ENCODE assay signal across 12 cellular contexts in genomic region chr9:126638571-126639132, GRCh38. TPM values are rescaled to one million over a fixed set of nuclear protein-coding genes. Genes with fewer than 3 reads are reported as not detected.
DNase-seq lines count a peak whose midpoint lies in the region; ATAC-seq, FAIRE-seq and TF ChIP-seq lines count a peak whose summit lies in the region.
"Had no signal": no experiment of that assay in that cellular context is flagged by ENCODE, and none has a peak within 500 bp of the region (broad histone marks: within the 10 kb centered on the region; RNA-seq: fewer than 3 reads in every experiment).

No MANE protein-coding gene starts in this region.

- H3K9me3 Mint-ChIP-seq in H9 (no peaks in the 10 kb centered on the region), Calu3 (ENCODE audit: low read depth, unreplicated experiment) (no peaks in the 10 kb centered on the region)
- H3K9me3 Mint-ChIP-seq in stimulated activated effector memory CD8-positive, alpha-beta T cell treated with anti-CD3 and anti-CD28 coated beads, Interleukin-12 subunit alpha, Interleukin-12 subunit beta, amount 100 ng/mL, for 72 hours, result no peaks in the 10 kb centered on the region

- H3K14ac ChIP-seq in H9 (ENCODE audit: insufficient read depth, low read length), result no peak overlapping the region

- H3K36me3 ChIP-seq in A673 (ENCODE audit: insufficient read depth, low read length, poor library complexity, severe bottlenecking) (no peaks in the 10 kb centered on the region), RWPE2 (ENCODE audit: low read depth) (no peaks in the 10 kb centered on the region), MG63 (no peaks in the 10 kb centered on the region)
- H3K36me3 ChIP-seq: neutrophil had no signal

- H3K4me1 Mint-ChIP-seq in H9 (peaks cover 16 to 49% of the 10 kb centered on the region in 2 experiments), Calu3 (ENCODE audit: low read depth, unreplicated experiment) (no peaks in the 10 kb centered on the region)
- H3K4me1 Mint-ChIP-seq in stimulated activated effector memory CD8-positive, alpha-beta T cell treated with anti-CD3 and anti-CD28 coated beads, Interleukin-12 subunit alpha, Interleukin-12 subunit beta, amount 100 ng/mL, for 72 hours, result peaks cover 36% of the 10 kb centered on the region

- no peak overlapping the region for H4K91ac ChIP-seq in H9 (ENCODE audit: insufficient read length, low read depth, low read length)

- no peak overlapping the region for H3T11ph ChIP-seq in H9 (ENCODE audit: low read length)

- no peaks in the 10 kb centered on the region for H3K79me1 ChIP-seq in H9 (ENCODE audit: insufficient read depth, low read depth, low read length, poor library complexity, severe bottlenecking)

- POLR2A ChIA-PET in A673 (lab: Charles Lee; ENCODE audit: low non-redundant PET), result no interaction called here

- no peaks in the 10 kb centered on the region for H4K20me1 ChIP-seq in H9 (ENCODE audit: control insufficient read depth, insufficient read depth, insufficient read length)

- H4K8ac ChIP-seq in H9 (replicated peaks; ENCODE audit: insufficient read length, low read depth, low read length), result no peak overlapping the region

- no peak overlapping the region for H3K56ac ChIP-seq in H9 (ENCODE audit: insufficient read length, low read depth, low read length)

- no peak overlapping the region for H2BK20ac ChIP-seq in H9 (ENCODE audit: low read depth, low read length, poor library complexity, severe bottlenecking)

- BruUV-seq in A673 (replicated peaks; lab: Mats Ljungman, UMichigan), result no TSS peak
- BruUV-seq in Calu3 (replicated peaks; lab: Mats Ljungman, UMichigan), result no TSS peak

- no peak overlapping the region for H4K5ac ChIP-seq in H9 (ENCODE audit: insufficient read length, low read depth, low read length)

- H3K9me3 ChIP-seq in A673 (ENCODE audit: low read depth, low read length, poor library complexity, severe bottlenecking) (no peaks in the 10 kb centered on the region), H9 (ENCODE audit: control insufficient read depth, low read depth, low read length) (no peaks in the 10 kb centered on the region), RWPE2 (ENCODE audit: severe bottlenecking) (no peaks in the 10 kb centered on the region), iPS-18c (ENCODE audit: control insufficient read depth, insufficient read depth, low read length) (peaks cover 2% of the 10 kb centered on the region), MG63 (no peaks in the 10 kb centered on the region)
- H3K9me3 ChIP-seq: neutrophil had no signal

- intact Hi-C loops in A673 (cut with micrococcal nuclease; ENCODE audit: unreplicated experiment) (no loop called here), Calu3 (cut with micrococcal nuclease; ENCODE audit: unreplicated experiment) (no loop called here)

- no peaks in the 10 kb centered on the region; a peak in 1 of 7 replicates for H3K36me3 Mint-ChIP-seq in H9 (ENCODE audit: insufficient read depth in 1 of 3, low read depth in 3 of 3)
- H3K36me3 Mint-ChIP-seq in Calu3 (ENCODE audit: insufficient read depth, unreplicated experiment), result no peaks in the 10 kb centered on the region
- peaks cover 6% of the 10 kb centered on the region for H3K36me3 Mint-ChIP-seq in stimulated activated effector memory CD8-positive, alpha-beta T cell treated with anti-CD3 and anti-CD28 coated beads, Interleukin-12 subunit alpha, Interleukin-12 subunit beta, amount 100 ng/mL, for 72 hours

- no peak overlapping the region for H2AFZ ChIP-seq in H9 (ENCODE audit: low read length)

- H3K4me3 ChIP-seq in A673 (ENCODE audit: low read depth, low read length, poor library complexity, severe bottlenecking) (peak overlapping the region; percentile 17), RWPE2 (ENCODE audit: severe bottlenecking) (no peak overlapping the region), iPS-18c (ENCODE audit: insufficient read depth, low read depth, low read length) (peak overlapping the region; percentile 20; the same call in 1 of the 2 replicates), MG63 (no peak overlapping the region)

- no peaks in the 10 kb centered on the region for H3K79me2 ChIP-seq in H9 (ENCODE audit: insufficient read depth, low read length)

- FAIRE-seq in RCC 7860 (lab: Jason Lieb, UNC), result no peak

- no peak overlapping the region for H3K23ac ChIP-seq in H9 (ENCODE audit: insufficient read length, low read depth, low read length)

- H3K4me1 ChIP-seq in A673 (ENCODE audit: insufficient read depth, low read length, poor library complexity, severe bottlenecking) (peaks cover 10% of the 10 kb centered on the region), H9 (ENCODE audit: insufficient read depth, low read length) (no peaks in the 10 kb centered on the region), RWPE2 (ENCODE audit: insufficient read depth, poor library complexity, severe bottlenecking) (no peaks in the 10 kb centered on the region)

- H2BK120ac ChIP-seq in H9 (ENCODE audit: low read depth, low read length, poor library complexity, severe bottlenecking), result no peak overlapping the region

- H2BK5ac ChIP-seq in H9 (ENCODE audit: insufficient read length, low read length), result no peak overlapping the region

- H3K27ac Mint-ChIP-seq in H9 (no peak overlapping the region), Calu3 (ENCODE audit: unreplicated experiment) (no peak overlapping the region)
- H3K27ac Mint-ChIP-seq in stimulated activated effector memory CD8-positive, alpha-beta T cell treated with anti-CD3 and anti-CD28 coated beads, Interleukin-12 subunit alpha, Interleukin-12 subunit beta, amount 100 ng/mL, for 72 hours, result no peak overlapping the region

- no peak overlapping the region for H3K4ac ChIP-seq in H9 (ENCODE audit: low read depth, low read length)

- peaks cover 6% of the 10 kb centered on the region for H3K23me2 ChIP-seq in H9 (ENCODE audit: insufficient read length, low read depth, low read length, poor library complexity, severe bottlenecking)

- ATAC-seq in RWPE2 (ENCODE audit: low read depth), result peak; percentile 29; the same call in 1 of the 3 replicates
- ATAC-seq in stimulated activated effector memory CD8-positive, alpha-beta T cell treated with anti-CD3 and anti-CD28 coated beads, Interleukin-12 subunit alpha, Interleukin-12 subunit beta, amount 100 ng/mL, for 72 hours, result no peak

- peaks cover 99% of the 10 kb centered on the region for H3K27me3 Mint-ChIP-seq in H9 (ENCODE audit: low read depth)
- peaks cover 95% of the 10 kb centered on the region for H3K27me3 Mint-ChIP-seq in Calu3 (ENCODE audit: unreplicated experiment)

- DNase-seq in A673 (ENCODE audit: low spot score), result peak; percentile 57
- peak; percentile 89 for DNase-seq in H9
- no peak for DNase-seq in RWPE2 (ENCODE audit: low spot score)
- no peak for DNase-seq in MG63
- no peak for DNase-seq in RCC 7860 (ENCODE audit: low spot score)
- no peak for DNase-seq in Calu3
- DNase-seq in stimulated activated effector memory CD8-positive, alpha-beta T cell treated with anti-CD3 and anti-CD28 coated beads, Interleukin-12 subunit alpha, Interleukin-12 subunit beta, amount 100 ng/mL, for 72 hours (ENCODE audit: low spot score in 2 of 2), result no peak
- DNase-seq: activated CD8-positive, alpha-beta memory T cell treated with anti-CD3 and anti-CD28 coated beads for 24 hours; activated naive CD4-positive, alpha-beta T cell treated with Interleukin-2 at 50 U/mL for 16 hours; kidney glomerular epithelial cell had no signal

- H3K4me3 Mint-ChIP-seq in H9 (peak overlapping the region; percentile 33 to 77), Calu3 (ENCODE audit: low read depth, unreplicated experiment) (no peak overlapping the region)
- H3K4me3 Mint-ChIP-seq in stimulated activated effector memory CD8-positive, alpha-beta T cell treated with anti-CD3 and anti-CD28 coated beads, Interleukin-12 subunit alpha, Interleukin-12 subunit beta, amount 100 ng/mL, for 72 hours, result no peak overlapping the region

- no peak for TF ChIP-seq CTCF in A673 (conservative IDR thresholded peaks at IDR 0.05; ENCODE audit: low read depth, low read length)
- TF ChIP-seq CTCF in H9 (conservative IDR thresholded peaks at IDR 0.05), result no peak
- TF ChIP-seq CTCF in RWPE2 (IDR thresholded peaks at IDR 0.05; ENCODE audit: poor library complexity, severe bottlenecking), result no peak
- no peak for TF ChIP-seq CTCF in Calu3 (IDR thresholded peaks at IDR 0.05; ENCODE audit: unreplicated experiment)

- peak overlapping the region; percentile 45 for H3K4me2 ChIP-seq in H9 (ENCODE audit: insufficient read depth, insufficient read length, low read length)

- H3K9ac ChIP-seq in H9 (ENCODE audit: extremely low read depth, insufficient read length, low read length), result no peak overlapping the region

- no peak overlapping the region for H3K27ac ChIP-seq in A673 (ENCODE audit: low read depth, low read length, poor library complexity, severe bottlenecking)
- H3K27ac ChIP-seq in H9 (ENCODE audit: insufficient read length, low read depth, low read length), result no peak overlapping the region
- no peak overlapping the region for H3K27ac ChIP-seq in RWPE2 (ENCODE audit: poor library complexity, severe bottlenecking)
- H3K27ac ChIP-seq: neutrophil had no signal

- no peak overlapping the region for H2AK5ac ChIP-seq in H9 (ENCODE audit: insufficient read length, low read length)

- no peak overlapping the region for H2BK12ac ChIP-seq in H9 (ENCODE audit: insufficient read length, low read depth, low read length)

- H2BK15ac ChIP-seq in H9 (ENCODE audit: low read depth, low read length), result no peak overlapping the region

- no peak overlapping the region for H3K18ac ChIP-seq in H9 (ENCODE audit: insufficient read length, low read depth, low read length)

- CTCF ChIA-PET in A673 (lab: Charles Lee), result no interaction called here
- CTCF ChIA-PET in Calu3 (lab: Charles Lee), result interaction anchor here (0.6 kb wide), 2 partner anchors 10 to 24 kb away, joined by 3 to 7 read pairs; no protein-coding TSS in a partner anchor

- peaks cover 76% of the 10 kb centered on the region for H3K27me3 ChIP-seq in A673 (replicated peaks; ENCODE audit: insufficient read depth, low read depth, low read length, poor library complexity)
- peaks cover 25% of the 10 kb centered on the region; the same call in 1 of the 2 replicates for H3K27me3 ChIP-seq in H9 (ENCODE audit: insufficient read depth, low read length)
- peaks cover 29% of the 10 kb centered on the region for H3K27me3 ChIP-seq in RWPE2 (ENCODE audit: insufficient read depth, poor library complexity, severe bottlenecking)
- H3K27me3 ChIP-seq in MG63, result no peaks in the 10 kb centered on the region

- WGBS in H9 (ENCODE audit: extremely low coverage, insufficient read length, low lambda C conversion rate), result no CpG with 5 or more reads among the region's 30 CpGs

RNA-seq across cellular contexts. Expression of gene LMX1B, which starts 24.9 kb away (rescaled TPM):
- total RNA-seq in A673 (2021) (not detected in 2 replicates), H9 (2021) (0.70 and 0.85 TPM in 2 replicates), Calu3 (2022) (not detected in 2 replicates)
- 0.69 and 1.6 TPM in 2 replicates for total RNA-seq in MG63 (2014; rRNA removed; shearing (Covaris generic); ENCODE audit: low replicate concordance)

Comparison
In these comparisons a context has a peak if more than half of its experiments do, and no peak if none do; other contexts are left out.
1. DNase-seq: peak in A673 (single experiment) and H9 (single experiment); none in RWPE2 (single experiment), MG63 (single experiment), RCC 7860 (single experiment), Calu3 (single experiment) and stimulated activated effector memory CD8-positive, alpha-beta T cell treated with anti-CD3 and anti-CD28 coated beads, Interleukin-12 subunit alpha, Interleukin-12 subunit beta, amount 100 ng/mL, for 72 hours (0 of 2).
2. H3K4me3 ChIP-seq: peak in A673 (single experiment) and iPS-18c (single experiment); none in RWPE2 (single experiment) and MG63 (single experiment).
3. H3K4me3 Mint-ChIP-seq: peak in H9 (2 of 2); none in Calu3 (single experiment) and stimulated activated effector memory CD8-positive, alpha-beta T cell treated with anti-CD3 and anti-CD28 coated beads, Interleukin-12 subunit alpha, Interleukin-12 subunit beta, amount 100 ng/mL, for 72 hours (single experiment).